In genomic region chr9:84671651-84672467, GRCh38 we compare ENCODE assay signal across 13 cellular contexts. TPM values are rescaled to one million over a fixed set of nuclear protein-coding genes. Genes with fewer than 3 reads are reported as not detected.
A peak's percentile ranks its signal among the peaks of the same experiment; 100 is the strongest.
DNase-seq lines count a peak whose midpoint lies in the region; ATAC-seq and TF ChIP-seq lines count a peak whose summit lies in the region.
"Had no signal": no experiment of that assay in that cellular context is flagged by ENCODE, and none has a peak within 500 bp of the region (broad histone marks: within the 10 kb centered on the region; RNA-seq: fewer than 3 reads in every experiment).

No MANE protein-coding gene starts in this region.

- no peak overlapping the region for H2BK120ac ChIP-seq in mesendoderm (ENCODE audit: low read depth, low read length)

- H3K4me1 ChIP-seq in mesendoderm (ENCODE audit: control insufficient read depth, low read depth, low read length) (peaks cover 2% of the 10 kb centered on the region), subcutaneous abdominal adipose tissue (ENCODE audit: control insufficient read depth in 5 of 5, insufficient read depth in 5 of 5, low read length in 5 of 5) (peaks cover 4 to 87% (median 76%) of the 10 kb centered on the region in 5 donors), SJCRH30 (no peaks in the 10 kb centered on the region)

- H3K4me2 ChIP-seq in mesendoderm (ENCODE audit: low read length) = no peak overlapping the region

- H3K36me3 ChIP-seq in mesendoderm (ENCODE audit: control insufficient read depth, insufficient read depth, low read length) (no peaks in the 10 kb centered on the region), subcutaneous abdominal adipose tissue (ENCODE audit: control insufficient read depth in 5 of 5, insufficient read depth in 5 of 5, low read length in 5 of 5) (no peaks in the 10 kb centered on the region), SJCRH30 (no peaks in the 10 kb centered on the region)
- H3K36me3 ChIP-seq: SJSA1 had no signal

- H3K18ac ChIP-seq in mesendoderm (ENCODE audit: low read length) = no peak overlapping the region

- H3K79me2 ChIP-seq in mesendoderm (ENCODE audit: control insufficient read depth, insufficient read depth, low read length) = no peaks in the 10 kb centered on the region

- H3K27ac Mint-ChIP-seq in activated T-helper 17 cell treated with anti-CD3 and anti-CD28 coated beads, Interleukin-2, amount 50 U/mL, for 72 hours = no peak overlapping the region
- peak overlapping the region; percentile 69 for H3K27ac Mint-ChIP-seq in chondrocyte (ENCODE audit: unreplicated experiment)
- H3K27ac Mint-ChIP-seq: naive thymus-derived CD8-positive, alpha-beta T cell had no signal

- no peak overlapping the region for H4K8ac ChIP-seq in mesendoderm (ENCODE audit: low read depth, low read length)

- no peak overlapping the region for H3K9ac ChIP-seq in mesendoderm (ENCODE audit: low read length)
- peak overlapping the region; percentile 21 to 86 (median 74) for H3K9ac ChIP-seq in subcutaneous abdominal adipose tissue (ENCODE audit: low read length in 5 of 5)

- H3K56ac ChIP-seq in mesendoderm (ENCODE audit: low read length) = no peak overlapping the region

- H2AK5ac ChIP-seq in mesendoderm (ENCODE audit: low read length) = no peak overlapping the region

- no peak overlapping the region for H2BK5ac ChIP-seq in mesendoderm (ENCODE audit: low read length)

- H3K27ac ChIP-seq in mesendoderm (ENCODE audit: low read depth, low read length) = no peak overlapping the region
- peak overlapping the region; percentile 86 for H3K27ac ChIP-seq in subcutaneous abdominal adipose tissue (ENCODE audit: low read depth, low read length)
- H3K27ac ChIP-seq in SJCRH30 = no peak overlapping the region
- H3K27ac ChIP-seq: SJSA1 had no signal

- H3K4me3 ChIP-seq in mesendoderm (ENCODE audit: low read length) (no peak overlapping the region), subcutaneous abdominal adipose tissue (ENCODE audit: low read depth in 1 of 5, low read length in 5 of 5) (peak overlapping the region; percentile 77 to 93 (median 86)), SJCRH30 (no peak overlapping the region)
- H3K4me3 ChIP-seq: SJSA1 had no signal

- no CpG with 5 or more reads among the region's 9 CpGs for WGBS in mesendoderm (ENCODE audit: extremely low coverage, insufficient coverage, low lambda C conversion rate)

- H3K9me3 ChIP-seq in subcutaneous abdominal adipose tissue (ENCODE audit: control insufficient read depth in 5 of 5, low read length in 5 of 5) (no peaks in the 10 kb centered on the region), SJCRH30 (replicated peaks) (no peaks in the 10 kb centered on the region)
- H3K9me3 ChIP-seq: SJSA1 had no signal

- H3K4me1 Mint-ChIP-seq in activated T-helper 17 cell treated with anti-CD3 and anti-CD28 coated beads, Interleukin-2, amount 50 U/mL, for 72 hours = no peaks in the 10 kb centered on the region
- peaks cover 61% of the 10 kb centered on the region for H3K4me1 Mint-ChIP-seq in chondrocyte (ENCODE audit: low read depth)

- peaks cover 34% of the 10 kb centered on the region for H3K36me3 Mint-ChIP-seq in activated T-helper 17 cell treated with anti-CD3 and anti-CD28 coated beads, Interleukin-2, amount 50 U/mL, for 72 hours (ENCODE audit: low read depth)
- H3K36me3 Mint-ChIP-seq in chondrocyte (ENCODE audit: low read depth) = peaks cover 1% of the 10 kb centered on the region
- H3K36me3 Mint-ChIP-seq: naive thymus-derived CD8-positive, alpha-beta T cell had no signal

- H3K4ac ChIP-seq in mesendoderm (ENCODE audit: low read depth, low read length) = no peak overlapping the region

- no peak overlapping the region for H2BK15ac ChIP-seq in mesendoderm (replicated peaks; ENCODE audit: low read depth)

- no peaks in the 10 kb centered on the region for H3K79me1 ChIP-seq in mesendoderm (ENCODE audit: low read length)

- ATAC-seq in activated T-helper 17 cell treated with anti-CD3 and anti-CD28 coated beads, Interleukin-2, amount 50 U/mL, for 72 hours (replicated peaks) = no peak
- ATAC-seq in HG03442 (IDR thresholded peaks at IDR 0.05; ENCODE audit: unreplicated experiment) = no peak
- ATAC-seq: naive thymus-derived CD8-positive, alpha-beta T cell had no signal

- H3K4me3 Mint-ChIP-seq in activated T-helper 17 cell treated with anti-CD3 and anti-CD28 coated beads, Interleukin-2, amount 50 U/mL, for 72 hours = peak overlapping the region; percentile 75
- H3K4me3 Mint-ChIP-seq in chondrocyte (ENCODE audit: unreplicated experiment) = peak overlapping the region; percentile 92

- H3K27me3 Mint-ChIP-seq in activated T-helper 17 cell treated with anti-CD3 and anti-CD28 coated beads, Interleukin-2, amount 50 U/mL, for 72 hours = peaks cover 39% of the 10 kb centered on the region
- H3K27me3 Mint-ChIP-seq in chondrocyte (ENCODE audit: low read depth) = peaks cover 2% of the 10 kb centered on the region

- no peak for TF ChIP-seq CTCF in chondrocyte (IDR thresholded peaks at IDR 0.05)

- H4K5ac ChIP-seq in mesendoderm (ENCODE audit: low read length) = no peak overlapping the region

- DNase-seq in chondrocyte (ENCODE audit: low spot score) (no peak), mesendoderm (peak; percentile 8), MV-4-11 (lab: John Stamatoyannopoulos, UW) (no peak), SJCRH30 (no peak)
- DNase-seq: activated naive CD4-positive, alpha-beta T cell treated with Interleukin-2 at 50 U/mL for 16 hours; DMS79 treated with DMSO at 0.1 percent for 48 hours; kidney glomerular epithelial cell; naive thymus-derived CD8-positive, alpha-beta T cell; NCI-H1092 had no signal

- no peak overlapping the region for H3K23ac ChIP-seq in mesendoderm (ENCODE audit: low read length)

- peaks cover 22% of the 10 kb centered on the region for H3K27me3 ChIP-seq in mesendoderm (ENCODE audit: insufficient read depth, low read length, poor library complexity)
- peaks cover 0 to 10% (median 3%) of the 10 kb centered on the region in 5 donors for H3K27me3 ChIP-seq in subcutaneous abdominal adipose tissue (ENCODE audit: control insufficient read depth in 5 of 5, insufficient read depth in 4 of 5, low read length in 5 of 5)
- H3K27me3 ChIP-seq in SJCRH30 = peaks cover 4% of the 10 kb centered on the region; the same call in 1 of the 2 replicates

- no peaks in the 10 kb centered on the region for H3K9me3 Mint-ChIP-seq in activated T-helper 17 cell treated with anti-CD3 and anti-CD28 coated beads, Interleukin-2, amount 50 U/mL, for 72 hours
- H3K9me3 Mint-ChIP-seq in chondrocyte (ENCODE audit: low read depth) = no peaks in the 10 kb centered on the region
- H3K9me3 Mint-ChIP-seq: naive thymus-derived CD8-positive, alpha-beta T cell had no signal

RNA-seq across cellular contexts. Expression of gene NTRK2, which starts 2.3 kb away (rescaled TPM):
- 1 to 10 TPM; 9.6 to 9.9 TPM for total RNA-seq in activated T-helper 17 cell treated with anti-CD3 and anti-CD28 coated beads, Interleukin-2, amount 50 U/mL, for 72 hours
- 37.6 to 77.6 TPM (median 40.0 TPM) in 3 replicates for total RNA-seq in chondrocyte
- 0.08 TPM for polyA plus RNA-seq in mesendoderm (2013, experiment 1 of 2)
- 0.08 TPM for polyA plus RNA-seq in mesendoderm (2013, experiment 2 of 2)
- total RNA-seq in SJCRH30 (2014; rRNA removed; shearing (Covaris generic)) = under 0.01 TPM in 1 of 2 replicates, not detected in the other
- total RNA-seq: naive thymus-derived CD8-positive, alpha-beta T cell had no signal
- polyA plus RNA-seq: naive thymus-derived CD8-positive, alpha-beta T cell had no signal

Comparison
In these comparisons a context has a peak if more than half of its experiments do, and no peak if none do; other contexts are left out.
1. H3K4me3 ChIP-seq: peak in subcutaneous abdominal adipose tissue (5 of 5); none in mesendoderm (single experiment) and SJCRH30 (single experiment).
2. RNA of gene NTRK2, which starts 2.3 kb away (total RNA-seq): 37.6 to 77.6 TPM in chondrocyte and 9.6 to 9.9 TPM in activated T-helper 17 cell treated with anti-CD3 and anti-CD28 coated beads, Interleukin-2, amount 50 U/mL, for 72 hours; under 0.01 TPM in SJCRH30; every median in the first group is over 10 times any median in the second.